ENCODE assay signal across 18 cellular contexts in the genomic region with DNA sequence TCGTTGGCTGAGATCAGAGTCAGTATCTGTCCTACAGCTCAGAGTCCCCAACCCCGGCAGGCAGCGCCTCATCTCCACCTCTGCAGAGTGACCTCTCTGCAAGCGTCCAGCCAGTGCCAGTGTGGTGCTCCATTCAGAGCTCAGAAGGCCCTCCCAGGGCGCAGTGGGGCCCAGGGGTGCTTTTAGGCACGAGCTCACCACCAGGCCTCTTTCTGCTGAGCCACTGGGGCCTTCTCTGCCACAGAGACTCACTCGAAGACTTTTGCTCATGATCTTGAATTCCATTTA.
DNase-seq lines count a peak whose midpoint lies in the region; ATAC-seq, FAIRE-seq and TF ChIP-seq lines count a peak whose summit lies in the region.
"Had no signal": no experiment of that assay in that cellular context is flagged by ENCODE, and none has a peak within 500 bp of the region (broad histone marks: within the 10 kb centered on the region; RNA-seq: fewer than 3 reads in every experiment).

No MANE protein-coding gene starts in this region.

- in situ Hi-C loops in HepG2 (cut with HindIII; ENCODE audit: extremely low pct_ligation_motif_present, low pct_unique_long_range_greater_than_20kb), result no loop called here

- H3K4ac ChIP-seq in neuronal stem cell (ENCODE audit: low read length), result no peak overlapping the region

- H3K9ac ChIP-seq in HepG2 (ENCODE audit: insufficient read depth, low read depth, low read length), result no peak overlapping the region
- H3K9ac ChIP-seq in neuronal stem cell (ENCODE audit: low read depth, low read length, poor library complexity), result no peak overlapping the region
- H3K9ac ChIP-seq: BLaER1 had no signal

- H2BK12ac ChIP-seq in neuronal stem cell (ENCODE audit: low read length), result peak overlapping the region; percentile 14

- no peaks in the 10 kb centered on the region for H3K4me1 ChIP-seq in HepG2 (ENCODE audit: insufficient read depth, low read length)
- no peaks in the 10 kb centered on the region for H3K4me1 ChIP-seq in right lobe of liver
- peaks cover 0 to 5% of the 10 kb centered on the region in 2 donors for H3K4me1 ChIP-seq in neuronal stem cell (ENCODE audit: control insufficient read depth in 2 of 2, insufficient read depth in 1 of 2, low read depth in 1 of 2, low read length in 2 of 2)
- no peaks in the 10 kb centered on the region for H3K4me1 ChIP-seq in suprapubic skin
- H3K4me1 ChIP-seq: HAP-1 had no signal

- H2AK5ac ChIP-seq in neuronal stem cell (ENCODE audit: low read depth, low read length), result peak overlapping the region; percentile 44

- TF ChIP-seq EP300 in HepG2 (IDR thresholded peaks at IDR 0.05; ENCODE audit: low read depth in 2 of 2, low read length in 2 of 2), result no peak
- TF ChIP-seq EP300 in HepG2 (CRISPR knock-in tag; IDR thresholded peaks at IDR 0.05; ENCODE audit: borderline replicate concordance), result no peak
- no peak for TF ChIP-seq EP300 in suprapubic skin (IDR thresholded peaks at IDR 0.05)

- ATAC-seq in HepG2 (peak; percentile 30), right lobe of liver (no peak), GM21723 (IDR thresholded peaks at IDR 0.05; ENCODE audit: unreplicated experiment) (no peak), GM19455 (IDR thresholded peaks at IDR 0.05; ENCODE audit: unreplicated experiment) (no peak)

- POLR2A ChIA-PET in HepG2 (lab: Yijun Ruan, JAX), result no interaction called here

- no peak overlapping the region for H4K8ac ChIP-seq in neuronal stem cell (ENCODE audit: low read depth, low read length)

- H2AFZ ChIP-seq in HepG2 (ENCODE audit: low read length) (no peak overlapping the region), neuronal stem cell (ENCODE audit: low read length) (no peak overlapping the region)

- no peaks in the 10 kb centered on the region for H4K20me1 ChIP-seq in HepG2 (ENCODE audit: insufficient read depth, low read length)
- H4K20me1 ChIP-seq: BLaER1 had no signal

- intact Hi-C loops in HepG2 (cut with micrococcal nuclease; ENCODE audit: unreplicated experiment), result no loop called here
- intact Hi-C loops in right lobe of liver (cut with DNase I), result no loop called here

- H4K91ac ChIP-seq in neuronal stem cell (ENCODE audit: low read depth, low read length, poor library complexity), result no peak overlapping the region

- DNase-seq in HepG2 (ENCODE audit: low spot score), result no peak
- DNase-seq in right lobe of liver, result no peak
- DNase-seq in glutamatergic neuron, result no peak
- no peak for DNase-seq in neuronal stem cell (ENCODE audit: low spot score)
- no peak for DNase-seq in NCI-H2196 treated with DMSO at 0.1 percent for 48 hours (lab: John Stamatoyannopoulos, UW; ENCODE audit: unreplicated experiment)
- no peak for DNase-seq in suprapubic skin (ENCODE audit: low spot score in 2 of 2)
- DNase-seq: 8988T; CD4-positive, alpha-beta memory T cell; DMS153; DMS79; GDM1 had no signal

- H3K18ac ChIP-seq in neuronal stem cell (ENCODE audit: low read length), result peak overlapping the region; percentile 9

- no peak for TF ChIP-seq POLR2A in HepG2 (IDR thresholded peaks at IDR 0.05; ENCODE audit: insufficient read depth in 1 of 2, low read depth in 2 of 2, low read length in 2 of 2)
- TF ChIP-seq POLR2A in right lobe of liver (IDR thresholded peaks at IDR 0.05), result no peak
- TF ChIP-seq POLR2A in suprapubic skin (IDR thresholded peaks at IDR 0.05), result no peak

- H2BK15ac ChIP-seq in neuronal stem cell (ENCODE audit: low read length), result no peak overlapping the region

- TF ChIP-seq RAD21 in HepG2 (CRISPR knock-in tag; IDR thresholded peaks at IDR 0.05), result no peak

- no peaks in the 10 kb centered on the region for H3K36me3 Mint-ChIP-seq in glutamatergic neuron (ENCODE audit: unreplicated experiment)
- H3K36me3 Mint-ChIP-seq: CD14-positive monocyte; CD4-positive, alpha-beta memory T cell had no signal

- H3K14ac ChIP-seq in neuronal stem cell (ENCODE audit: low read length), result no peak overlapping the region

- H3K4me3 ChIP-seq in HepG2 (replicated peaks in 1 of 3; ENCODE audit: insufficient read depth in 1 of 3, low read depth in 2 of 3, low read length in 3 of 3) (no peak overlapping the region), right lobe of liver (no peak overlapping the region), neuronal stem cell (ENCODE audit: low read length in 2 of 2) (no peak overlapping the region), suprapubic skin (no peak overlapping the region)
- H3K4me3 ChIP-seq: BLaER1, HAP-1 had no signal

- H2BK5ac ChIP-seq in neuronal stem cell (ENCODE audit: low read length), result peak overlapping the region; percentile 43

- no peaks in the 10 kb centered on the region for H3K79me2 ChIP-seq in HepG2 (ENCODE audit: insufficient read depth, low read length)

- no peak overlapping the region for H2BK120ac ChIP-seq in neuronal stem cell (ENCODE audit: low read depth, low read length)

- peaks cover 2% of the 10 kb centered on the region for H3K9me3 Mint-ChIP-seq in glutamatergic neuron (ENCODE audit: unreplicated experiment)
- H3K9me3 Mint-ChIP-seq: CD14-positive monocyte; CD4-positive, alpha-beta memory T cell had no signal

- H3K4me2 ChIP-seq in HepG2 (ENCODE audit: low read depth, low read length) (no peak overlapping the region), neuronal stem cell (ENCODE audit: insufficient read depth, low read length, poor library complexity, severe bottlenecking) (no peak overlapping the region)
- H3K4me2 ChIP-seq: BLaER1 had no signal

- peak overlapping the region; percentile 22 for H3K4me3 Mint-ChIP-seq in glutamatergic neuron (ENCODE audit: unreplicated experiment)
- H3K4me3 Mint-ChIP-seq: CD14-positive monocyte; CD4-positive, alpha-beta memory T cell had no signal

- H3K27me3 ChIP-seq in HepG2 (ENCODE audit: control insufficient read depth in 1 of 2, insufficient read depth in 2 of 2, low read length in 2 of 2) (peaks cover 1 to 40% of the 10 kb centered on the region in 2 experiments; a peak in 2 of 5 replicates), right lobe of liver (no peaks in the 10 kb centered on the region), neuronal stem cell (ENCODE audit: control insufficient read depth in 3 of 3, insufficient read depth in 3 of 3, low read depth in 1 of 3, low read length in 3 of 3) (peaks cover 0 to 9% (median 0%) of the 10 kb centered on the region in 3 experiments), suprapubic skin (no peaks in the 10 kb centered on the region)
- H3K27me3 ChIP-seq: BLaER1 had no signal

- no peak overlapping the region for H3K23ac ChIP-seq in neuronal stem cell (ENCODE audit: low read depth, low read length, poor library complexity)

- H3K27ac ChIP-seq in HepG2 (ENCODE audit: extremely low read length, insufficient read depth, low read length) (no peak overlapping the region), right lobe of liver (no peak overlapping the region), neuronal stem cell (replicated peaks; ENCODE audit: low read length) (no peak overlapping the region), suprapubic skin (no peak overlapping the region)
- H3K27ac ChIP-seq: BLaER1 had no signal

- peak overlapping the region; percentile 65 for H3K27ac Mint-ChIP-seq in glutamatergic neuron (ENCODE audit: unreplicated experiment)
- H3K27ac Mint-ChIP-seq: CD4-positive, alpha-beta memory T cell had no signal

- H3K4me1 Mint-ChIP-seq in glutamatergic neuron (ENCODE audit: low read depth, unreplicated experiment), result peaks cover 28% of the 10 kb centered on the region
- H3K4me1 Mint-ChIP-seq: CD14-positive monocyte; CD4-positive, alpha-beta memory T cell had no signal

- CTCF ChIA-PET in HepG2 (lab: Yijun Ruan, JAX; ENCODE audit: low intra/inter-chr PET ratio, low total read pairs), result no interaction called here

- no peak for TF ChIP-seq CTCF in HepG2 (CRISPR knock-in tag; IDR thresholded peaks at IDR 0.05)
- TF ChIP-seq CTCF in right lobe of liver (IDR thresholded peaks at IDR 0.05), result no peak
- TF ChIP-seq CTCF in glutamatergic neuron (IDR thresholded peaks at IDR 0.05; ENCODE audit: partially characterized antibody, unreplicated experiment), result no peak
- TF ChIP-seq CTCF in suprapubic skin (IDR thresholded peaks at IDR 0.05), result no peak

- BruUV-seq in HepG2 (replicated peaks; lab: Mats Ljungman, UMichigan), result no TSS peak

- H3K36me3 ChIP-seq in HepG2 (replicated peaks in 1 of 2; ENCODE audit: control insufficient read depth in 1 of 2, insufficient read depth in 2 of 2, low read length in 2 of 2) (no peaks in the 10 kb centered on the region), right lobe of liver (no peaks in the 10 kb centered on the region), neuronal stem cell (replicated peaks in 1 of 2; ENCODE audit: control insufficient read depth in 2 of 2, insufficient read depth in 2 of 2, low read length in 2 of 2) (no peaks in the 10 kb centered on the region), suprapubic skin (no peaks in the 10 kb centered on the region)
- H3K36me3 ChIP-seq: BLaER1, HAP-1 had no signal

- WGBS in HepG2 (ENCODE audit: low lambda C conversion rate), result 9% methylated on average over 5 of the region's 7 CpGs
- WGBS in right lobe of liver (ENCODE audit: insufficient coverage, low coverage, low lambda C conversion rate, missing lambda C conversion rate), result no CpG with 5 or more reads among the region's 7 CpGs
- WGBS in neuronal stem cell (ENCODE audit: extremely low coverage in 2 of 2, insufficient read length in 2 of 2, insufficient replicate concordance in 1 of 2), 2 donors, result no CpG with 5 or more reads among the region's 7 CpGs
- 100% methylated on average over 4 of the region's 7 CpGs for WGBS in suprapubic skin

- no peaks in the 10 kb centered on the region for H3K9me3 ChIP-seq in HepG2 (ENCODE audit: low read length)
- no peaks in the 10 kb centered on the region for H3K9me3 ChIP-seq in right lobe of liver
- no peaks in the 10 kb centered on the region for H3K9me3 ChIP-seq in neuronal stem cell (replicated peaks in 1 of 2; ENCODE audit: control insufficient read depth in 2 of 2, insufficient read depth in 1 of 2, low read depth in 1 of 2, low read length in 2 of 2)
- no peaks in the 10 kb centered on the region for H3K9me3 ChIP-seq in suprapubic skin
- H3K9me3 ChIP-seq: BLaER1, HAP-1 had no signal

- no peak for FAIRE-seq in HepG2 (lab: Jason Lieb, UNC)
- FAIRE-seq: GM12892, GM18507 had no signal

- peaks cover 17% of the 10 kb centered on the region for H3K27me3 Mint-ChIP-seq in glutamatergic neuron (ENCODE audit: unreplicated experiment)

- no peaks in the 10 kb centered on the region for H3K79me1 ChIP-seq in neuronal stem cell (ENCODE audit: low read depth, low read length)

TF ChIP-seq in HepG2, 621 proteins besides CTCF, POLR2A, EP300 and RAD21 (continues in another document):
- TF ChIP-seq, protein P1, sequence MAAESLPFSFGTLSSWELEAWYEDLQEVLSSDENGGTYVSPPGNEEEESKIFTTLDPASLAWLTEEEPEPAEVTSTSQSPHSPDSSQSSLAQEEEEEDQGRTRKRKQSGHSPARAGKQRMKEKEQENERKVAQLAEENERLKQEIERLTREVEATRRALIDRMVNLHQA (CRISPR knock-in tag; IDR thresholded peaks at IDR 0.05), result no peak
